ENCODE assay signal across 8 cellular contexts in genomic region chr5:116652196-116652729, GRCh38.
DNase-seq lines count a peak whose midpoint lies in the region; ATAC-seq and TF ChIP-seq lines count a peak whose summit lies in the region.

No MANE protein-coding gene starts in this region.

- in situ Hi-C loops in SK-MEL-5 (cut with HindIII; ENCODE audit: low pct_unique_long_range_greater_than_20kb, low sequenced_read_pairs): no loop called here

- H3K4me3 ChIP-seq in mucosa of descending colon: no peak overlapping the region

- ATAC-seq in GM18870 (IDR thresholded peaks at IDR 0.05; ENCODE audit: unreplicated experiment): peak; percentile 87
- peak; percentile 61 for ATAC-seq in HG03066 (IDR thresholded peaks at IDR 0.05; ENCODE audit: low read depth, unreplicated experiment)
- peak; percentile 97 for ATAC-seq in left ventricle myocardium superior
- ATAC-seq in GM21423 (IDR thresholded peaks at IDR 0.05; ENCODE audit: unreplicated experiment): no peak
- no peak for ATAC-seq in mucosa of descending colon

- H3K4me1 ChIP-seq in mucosa of descending colon (ENCODE audit: low read depth): no peaks in the 10 kb centered on the region

- H3K9me3 ChIP-seq in mucosa of descending colon: no peaks in the 10 kb centered on the region

- intact Hi-C loops in left ventricle myocardium superior (cut with micrococcal nuclease) (no loop called here), mucosa of descending colon (cut with DNase I, micrococcal nuclease) (no loop called here)

- TF ChIP-seq CTCF in mucosa of descending colon (IDR thresholded peaks at IDR 0.05): no peak

- no peaks in the 10 kb centered on the region for H3K36me3 ChIP-seq in mucosa of descending colon (ENCODE audit: low read depth)

- DNase-seq in SK-MEL-5 (ENCODE audit: low read depth, low spot score): peak; percentile 99
- DNase-seq in left ventricle myocardium superior: peak; percentile 70
- DNase-seq in stromal cell of bone marrow (ENCODE audit: low read depth): peak; percentile 21
- DNase-seq in NCI-H226: no peak
- DNase-seq in mucosa of descending colon: no peak

Comparison
In these comparisons a context has a peak if more than half of its experiments do, and no peak if none do; other contexts are left out.
1. ATAC-seq: peak in GM18870 (single experiment), HG03066 (single experiment) and left ventricle myocardium superior (single experiment); none in GM21423 (single experiment) and mucosa of descending colon (single experiment).
2. DNase-seq: peak in SK-MEL-5 (single experiment), left ventricle myocardium superior (single experiment) and stromal cell of bone marrow (single experiment); none in NCI-H226 (single experiment) and mucosa of descending colon (0 of 3).